Comparison of ENCODE assay signal across 25 cellular contexts in the genomic region with DNA sequence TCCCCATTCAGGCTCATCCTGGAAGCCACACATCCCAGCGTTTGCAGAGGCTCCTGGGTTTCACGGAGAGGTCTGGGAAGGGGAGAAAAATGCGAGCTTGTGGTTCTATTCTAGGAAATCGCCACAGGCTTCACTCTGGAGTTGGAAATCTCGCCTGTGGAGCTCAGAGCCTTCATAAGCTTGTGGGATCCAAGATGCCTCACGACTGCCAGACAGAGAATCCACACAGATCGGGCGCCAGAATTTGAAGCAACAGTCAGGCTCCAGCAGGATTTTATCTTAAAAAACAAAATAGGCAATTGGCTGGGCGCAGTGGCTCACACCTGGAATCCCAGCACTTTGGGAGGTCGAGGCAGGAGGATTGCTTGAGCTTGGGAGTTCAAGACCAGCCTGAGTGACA.
"Had no signal": no experiment of that assay in that cellular context is flagged by ENCODE, and none has a peak within 500 bp of the region (broad histone marks: within the 10 kb centered on the region; RNA-seq: fewer than 3 reads in every experiment).

No MANE protein-coding gene starts in this region.

- H3K27me3 Mint-ChIP-seq: activated CD8-positive, alpha-beta memory T cell treated with anti-CD3 and anti-CD28 coated beads, Interleukin-2, amount 10 ng/mL, durations not matched to agents 7 days and 5 days had no signal

- H3K9me3 ChIP-seq: ascending aorta had no signal

- H3K4me3 ChIP-seq: ascending aorta, cardiac muscle cell, PC-9 had no signal

- H3K4me2 ChIP-seq: PC-9 had no signal

- H3K36me3 ChIP-seq: ascending aorta, brain microvascular endothelial cell, cardiac muscle cell had no signal

- H3K27me3 ChIP-seq: ascending aorta, brain microvascular endothelial cell, cardiac muscle cell had no signal

- H3K4me1 Mint-ChIP-seq: activated CD8-positive, alpha-beta memory T cell treated with anti-CD3 and anti-CD28 coated beads, Interleukin-2, amount 10 ng/mL, durations not matched to agents 7 days and 5 days; activated naive CD8-positive, alpha-beta T cell treated with anti-CD3 and anti-CD28 coated beads, Interleukin-2, amount 50 U/mL, for 24 hours; T-helper 17 cell; WTC11 had no signal

- H3K36me3 Mint-ChIP-seq: activated CD8-positive, alpha-beta memory T cell treated with anti-CD3 and anti-CD28 coated beads, Interleukin-2, amount 10 ng/mL, durations not matched to agents 7 days and 5 days; activated naive CD4-positive, alpha-beta T cell treated with anti-CD3 and anti-CD28 coated beads, Interleukin-2, amount 50 U/mL, for 72 hours; WTC11 had no signal

- H3K9me3 Mint-ChIP-seq: activated naive CD4-positive, alpha-beta T cell treated with anti-CD3 and anti-CD28 coated beads, Interleukin-2, amount 50 U/mL, for 72 hours; activated naive CD8-positive, alpha-beta T cell treated with anti-CD3 and anti-CD28 coated beads, Interleukin-2, amount 50 U/mL, for 24 hours; activated T-cell treated with anti-CD3 and anti-CD28 coated beads, Interleukin-2, amount 50 U/mL, for 4 hours had no signal

- DNase-seq: activated CD4-positive, alpha-beta T cell treated with anti-CD3 and anti-CD28 coated beads for 48 hours; activated CD4-positive, alpha-beta T cell treated with anti-CD3 and anti-CD28 coated beads, Interleukin-2, amount 50 U/mL, for 4 hours; activated CD4-positive, CD25-positive, alpha-beta regulatory T cell treated with anti-CD3 and anti-CD28 coated beads, Interleukin-2, amount 50 U/mL, for 72 hours; activated CD8-positive, alpha-beta memory T cell treated with anti-CD3 and anti-CD28 coated beads, Interleukin-2, amount 10 ng/mL, durations not matched to agents 7 days and 5 days; activated effector memory CD4-positive, alpha-beta T cell treated with anti-CD3 and anti-CD28 coated beads, Interleukin-2, amount 50 U/mL, for 16 hours; activated naive CD4-positive, alpha-beta T cell treated with Interleukin-2 at 50 U/mL for 16 hours; activated naive CD8-positive, alpha-beta T cell treated with anti-CD3 and anti-CD28 coated beads, Interleukin-2, amount 50 U/mL, for 24 hours; activated T-cell treated with anti-CD3 and anti-CD28 coated beads, Interleukin-2, amount 50 U/mL, for 4 hours; amniotic stem cell; brain microvascular endothelial cell; KG1; MV-4-11; NCI-H1417 treated with DMSO at 0.1 percent for 48 hours; NCI-H1694; NCI-H2029; NCI-H345; NCI-H510A treated with DMSO at 0.1 percent for 48 hours; PC-9; SIG-M5; T-helper 17 cell; T-helper 9 cell had no signal

- H2AFZ ChIP-seq: PC-9 had no signal

- H3K27ac ChIP-seq: ascending aorta, brain microvascular endothelial cell, cardiac muscle cell, PC-9 had no signal

- H3K4me1 ChIP-seq: ascending aorta had no signal

- H3K4me3 Mint-ChIP-seq: activated CD8-positive, alpha-beta memory T cell treated with anti-CD3 and anti-CD28 coated beads, Interleukin-2, amount 10 ng/mL, durations not matched to agents 7 days and 5 days; activated naive CD8-positive, alpha-beta T cell treated with anti-CD3 and anti-CD28 coated beads, Interleukin-2, amount 50 U/mL, for 24 hours; activated T-cell treated with anti-CD3 and anti-CD28 coated beads, Interleukin-2, amount 50 U/mL, for 4 hours; T-helper 17 cell; WTC11 had no signal

- H3K27ac Mint-ChIP-seq: activated CD8-positive, alpha-beta memory T cell treated with anti-CD3 and anti-CD28 coated beads, Interleukin-2, amount 10 ng/mL, durations not matched to agents 7 days and 5 days; activated naive CD4-positive, alpha-beta T cell treated with anti-CD3 and anti-CD28 coated beads, Interleukin-2, amount 50 U/mL, for 72 hours; activated naive CD8-positive, alpha-beta T cell treated with anti-CD3 and anti-CD28 coated beads, Interleukin-2, amount 50 U/mL, for 24 hours; T-helper 17 cell; WTC11 had no signal
